8 cellular contexts compared by ENCODE assay signal in genomic region chr4:121252224-121252806, GRCh38.
DNase-seq lines count a peak whose midpoint lies in the region; ATAC-seq, FAIRE-seq and TF ChIP-seq lines count a peak whose summit lies in the region.

No MANE protein-coding gene starts in this region.

- no peaks in the 10 kb centered on the region for H3K9me3 Mint-ChIP-seq in CD14-positive monocyte

- no peaks in the 10 kb centered on the region for H3K27me3 ChIP-seq in SU-DHL-6 (ENCODE audit: low read length)
- H3K27me3 ChIP-seq in ascending aorta: no peaks in the 10 kb centered on the region

- no peaks in the 10 kb centered on the region for H3K79me2 ChIP-seq in SU-DHL-6 (ENCODE audit: insufficient read depth, low read length)

- H2AFZ ChIP-seq in SU-DHL-6 (ENCODE audit: low read depth, low read length, severe bottlenecking): no peak overlapping the region

- no peak overlapping the region for H3K4me3 ChIP-seq in SU-DHL-6 (ENCODE audit: insufficient read depth, low read length, poor library complexity, severe bottlenecking)
- no peak overlapping the region for H3K4me3 ChIP-seq in ascending aorta

- no peaks in the 10 kb centered on the region for H3K4me1 ChIP-seq in ascending aorta

- H3K27ac ChIP-seq in SU-DHL-6 (ENCODE audit: low read depth, low read length) (no peak overlapping the region), ascending aorta (no peak overlapping the region)

- no peaks in the 10 kb centered on the region for H3F3A ChIP-seq in SU-DHL-6 (ENCODE audit: insufficient read depth)

- no peak overlapping the region for H3K4me2 ChIP-seq in SU-DHL-6 (ENCODE audit: low read depth, low read length, poor library complexity, severe bottlenecking)

- peaks cover 0 to 2% (median 0%) of the 10 kb centered on the region in 3 donors for H3K27me3 Mint-ChIP-seq in CD14-positive monocyte (ENCODE audit: low read depth in 3 of 3)

- H3K27ac Mint-ChIP-seq in CD14-positive monocyte: no peak overlapping the region

- no peak overlapping the region for H3K9ac ChIP-seq in SU-DHL-6 (ENCODE audit: low read length)

- H3K9me3 ChIP-seq in SU-DHL-6 (ENCODE audit: insufficient read depth, low read length) (no peaks in the 10 kb centered on the region), ascending aorta (no peaks in the 10 kb centered on the region)

- FAIRE-seq in GM19239 (lab: Jason Lieb, UNC): peak; percentile 90

- H3K9me2 ChIP-seq in SU-DHL-6 (replicated peaks; ENCODE audit: insufficient read depth, low read length): no peaks in the 10 kb centered on the region

- H4K20me1 ChIP-seq in SU-DHL-6 (ENCODE audit: low read depth, low read length): no peaks in the 10 kb centered on the region

- H3K36me3 ChIP-seq in SU-DHL-6 (ENCODE audit: low read length) (no peaks in the 10 kb centered on the region), ascending aorta (no peaks in the 10 kb centered on the region)

- DNase-seq in CD14-positive monocyte (ENCODE audit: low spot score) (no peak), GM19239 (ENCODE audit: insufficient read length, low spot score) (peak; percentile 38), LoVo (ENCODE audit: low spot score) (peak; percentile 59), ascending aorta (ENCODE audit: low spot score in 2 of 2) (peak in 1 of 2 donors; percentile 71), hepatic stellate cell (ENCODE audit: low spot score) (peak; percentile 51), sciatic nerve (ENCODE audit: low spot score) (peak; percentile 84), GOT3 (lab: John Stamatoyannopoulos, UW) (no peak)

- peaks cover 21% of the 10 kb centered on the region for H3K4me1 Mint-ChIP-seq in CD14-positive monocyte

- peak; percentile 81 for TF ChIP-seq CTCF in CD14-positive monocyte (IDR thresholded peaks at IDR 0.05)
- peak; percentile 54 for TF ChIP-seq CTCF in SU-DHL-6 (IDR thresholded peaks at IDR 0.05; ENCODE audit: insufficient read depth, low read length, poor library complexity, severe bottlenecking)
- peak; percentile 42 to 72 (median 70) for TF ChIP-seq CTCF in ascending aorta (IDR thresholded peaks at IDR 0.05)

- peak; percentile 81 for ATAC-seq in sciatic nerve

- no peak overlapping the region for H3K4me3 Mint-ChIP-seq in CD14-positive monocyte

- H3K36me3 Mint-ChIP-seq in CD14-positive monocyte: no peaks in the 10 kb centered on the region

- intact Hi-C loops in CD14-positive monocyte (cut with micrococcal nuclease): loop anchor here (10.0 kb wide), 2 partner anchors 58 to 78 kb away; no protein-coding TSS in a partner anchor
- intact Hi-C loops in ascending aorta (cut with DNase I): loop anchor here (1.0 to 5.0 kb wide), 2 partner anchors 60 to 1095 kb away; no protein-coding TSS in a partner anchor
- intact Hi-C loops in sciatic nerve (cut with DNase I): no loop called here

Comparison
In these comparisons a context has a peak if more than half of its experiments do, and no peak if none do; other contexts are left out.
1. DNase-seq: peak in GM19239 (single experiment), LoVo (single experiment), hepatic stellate cell (single experiment) and sciatic nerve (single experiment); none in CD14-positive monocyte (single experiment) and GOT3 (single experiment).
2. Peak in every context shown above with its lines, with median percentiles within 50 percentile points of each other: CTCF ChIP-seq.